ENCODE assay signal across 9 cellular contexts in genomic region chr22:31829505-31829904, GRCh38.
DNase-seq lines count a peak whose midpoint lies in the region; TF ChIP-seq lines count a peak whose summit lies in the region.
"Had no signal": no experiment of that assay in that cellular context is flagged by ENCODE, and none has a peak within 500 bp of the region (broad histone marks: within the 10 kb centered on the region; RNA-seq: fewer than 3 reads in every experiment).

No MANE protein-coding gene starts in this region.

- intact Hi-C loops in MCF 10A (cut with micrococcal nuclease): loop anchor here (1.0 kb wide), 1 partner anchor 118 kb away; no protein-coding TSS in a partner anchor
- intact Hi-C loops in breast epithelium (cut with DNase I; ENCODE audit: low total_unique reads): no loop called here
- intact Hi-C loops in dorsolateral prefrontal cortex (cut with DNase I): loop anchor here in 1 of 2 donors (10.0 kb wide), 1 partner anchor 115 kb away; the partner anchor contains the start of gene YWHAH

- H3K27ac ChIP-seq in breast epithelium: no peak overlapping the region
- H3K27ac ChIP-seq in dorsolateral prefrontal cortex: peak overlapping the region in 46 of 59 donors; percentile 5 to 84 (median 64)

- peak overlapping the region; percentile 10 for H3K4me3 Mint-ChIP-seq in MCF 10A (ENCODE audit: unreplicated experiment)
- H3K4me3 Mint-ChIP-seq in T-helper 2 cell treated with Interferon-gamma antibody and Interleukin-4, amounts not matched to agents 5 μg/mL and 100 μg/mL, for 36 hours: peak overlapping the region; percentile 33
- H3K4me3 Mint-ChIP-seq: activated naive CD8-positive, alpha-beta T cell treated with anti-CD3 and anti-CD28 coated beads, Interleukin-2, amount 10 ng/mL, durations not matched to agents 7 days and 5 days had no signal

- H3K4me3 ChIP-seq in breast epithelium (no peak overlapping the region), dorsolateral prefrontal cortex (no peak overlapping the region)

- peaks cover 4% of the 10 kb centered on the region for H3K36me3 ChIP-seq in breast epithelium

- peaks cover 23% of the 10 kb centered on the region for H3K36me3 Mint-ChIP-seq in MCF 10A (ENCODE audit: insufficient read depth, unreplicated experiment)
- H3K36me3 Mint-ChIP-seq in T-helper 2 cell treated with Interferon-gamma antibody and Interleukin-4, amounts not matched to agents 5 μg/mL and 100 μg/mL, for 36 hours (ENCODE audit: low read depth): peaks cover 48% of the 10 kb centered on the region

- TF ChIP-seq POLR2A in breast epithelium (IDR thresholded peaks at IDR 0.05): no peak

- DNase-seq in MCF 10A (ENCODE audit: unreplicated experiment): peak; percentile 93
- DNase-seq in breast epithelium (ENCODE audit: low spot score in 2 of 2): no peak
- DNase-seq in T-helper 2 cell treated with Interferon-gamma antibody and Interleukin-4, amounts not matched to agents 5 μg/mL and 100 μg/mL, for 36 hours (ENCODE audit: low spot score): peak; percentile 74
- DNase-seq in dorsolateral prefrontal cortex: peak in 3 of 10 donors; percentile 31 to 48 (median 33)
- peak; percentile 33 to 55 (median 50) for DNase-seq in stimulated activated CD4-positive, alpha-beta T cell treated with anti-CD3 and anti-CD28 coated beads, Interleukin-12 subunit alpha, Interleukin-12 subunit beta, amount 100 ng/mL, for 48 hours (ENCODE audit: low read depth in 2 of 3, low spot score in 1 of 3)
- no peak for DNase-seq in GF-D8 (lab: John Stamatoyannopoulos, UW)
- no peak for DNase-seq in RPMI8226
- DNase-seq in mesenteric fat pad (ENCODE audit: low spot score): no peak
- DNase-seq: activated naive CD8-positive, alpha-beta T cell treated with anti-CD3 and anti-CD28 coated beads, Interleukin-2, amount 10 ng/mL, durations not matched to agents 7 days and 5 days had no signal

- POLR2A ChIA-PET in MCF 10A (lab: Yijun Ruan, JAX): interaction anchor here (0.6 to 2.6 kb wide), 8 partner anchors 10 to 168 kb away, joined by 3 to 15 read pairs (median 4); partner anchors contain the start of gene DEPDC5

- CTCF ChIA-PET in MCF 10A (lab: Yijun Ruan, JAX): interaction anchor here (0.7 to 1.1 kb wide), 2 partner anchors 53 to 1244 kb away, joined by 3 to 4 read pairs; no protein-coding TSS in a partner anchor

- no peaks in the 10 kb centered on the region for H3K4me1 ChIP-seq in breast epithelium

- peaks cover 13% of the 10 kb centered on the region for H3K4me1 Mint-ChIP-seq in MCF 10A (ENCODE audit: insufficient read depth, unreplicated experiment)
- H3K4me1 Mint-ChIP-seq in T-helper 2 cell treated with Interferon-gamma antibody and Interleukin-4, amounts not matched to agents 5 μg/mL and 100 μg/mL, for 36 hours (ENCODE audit: low read depth): peaks cover 17% of the 10 kb centered on the region

- H3K9me3 Mint-ChIP-seq in MCF 10A (ENCODE audit: unreplicated experiment): no peaks in the 10 kb centered on the region
- H3K9me3 Mint-ChIP-seq in T-helper 2 cell treated with Interferon-gamma antibody and Interleukin-4, amounts not matched to agents 5 μg/mL and 100 μg/mL, for 36 hours: no peaks in the 10 kb centered on the region
- H3K9me3 Mint-ChIP-seq: activated naive CD8-positive, alpha-beta T cell treated with anti-CD3 and anti-CD28 coated beads, Interleukin-2, amount 10 ng/mL, durations not matched to agents 7 days and 5 days had no signal

- TF ChIP-seq CTCF in MCF 10A (IDR thresholded peaks at IDR 0.05; ENCODE audit: unreplicated experiment) (no peak), breast epithelium (IDR thresholded peaks at IDR 0.05) (no peak), dorsolateral prefrontal cortex (IDR thresholded peaks at IDR 0.05 in 54 of 56, conservative IDR thresholded peaks at IDR 0.05 in 2 of 56; ENCODE audit: low read depth in 1 of 56, partially characterized antibody in 56 of 56) (no peak)

- BruUV-seq in MCF 10A (replicated peaks; lab: Mats Ljungman, UMichigan): no TSS peak

- H3K27me3 ChIP-seq in breast epithelium: no peaks in the 10 kb centered on the region
- H3K27me3 ChIP-seq in dorsolateral prefrontal cortex: no peaks in the 10 kb centered on the region

- H3K27ac Mint-ChIP-seq in MCF 10A (ENCODE audit: low read depth, unreplicated experiment): peak overlapping the region; percentile 78
- peak overlapping the region; percentile 82 for H3K27ac Mint-ChIP-seq in T-helper 2 cell treated with Interferon-gamma antibody and Interleukin-4, amounts not matched to agents 5 μg/mL and 100 μg/mL, for 36 hours

- H3K27me3 Mint-ChIP-seq in MCF 10A (ENCODE audit: insufficient read depth, unreplicated experiment): no peaks in the 10 kb centered on the region
- no peaks in the 10 kb centered on the region for H3K27me3 Mint-ChIP-seq in T-helper 2 cell treated with Interferon-gamma antibody and Interleukin-4, amounts not matched to agents 5 μg/mL and 100 μg/mL, for 36 hours (ENCODE audit: low read depth)
- H3K27me3 Mint-ChIP-seq: activated naive CD8-positive, alpha-beta T cell treated with anti-CD3 and anti-CD28 coated beads, Interleukin-2, amount 10 ng/mL, durations not matched to agents 7 days and 5 days had no signal

- no peaks in the 10 kb centered on the region for H3K9me3 ChIP-seq in breast epithelium

Comparison
In these comparisons a context has a peak if more than half of its experiments do, and no peak if none do; other contexts are left out.
1. DNase-seq: peak in MCF 10A (single experiment), T-helper 2 cell treated with Interferon-gamma antibody and Interleukin-4, amounts not matched to agents 5 μg/mL and 100 μg/mL, for 36 hours (single experiment) and stimulated activated CD4-positive, alpha-beta T cell treated with anti-CD3 and anti-CD28 coated beads, Interleukin-12 subunit alpha, Interleukin-12 subunit beta, amount 100 ng/mL, for 48 hours (3 of 3); none in breast epithelium (0 of 2), GF-D8 (single experiment), RPMI8226 (single experiment) and mesenteric fat pad (single experiment).
2. H3K27ac ChIP-seq: peak in dorsolateral prefrontal cortex (46 of 59); none in breast epithelium (0 of 2).